Comparison of ENCODE assay signal across 17 cellular contexts in the genomic region with DNA sequence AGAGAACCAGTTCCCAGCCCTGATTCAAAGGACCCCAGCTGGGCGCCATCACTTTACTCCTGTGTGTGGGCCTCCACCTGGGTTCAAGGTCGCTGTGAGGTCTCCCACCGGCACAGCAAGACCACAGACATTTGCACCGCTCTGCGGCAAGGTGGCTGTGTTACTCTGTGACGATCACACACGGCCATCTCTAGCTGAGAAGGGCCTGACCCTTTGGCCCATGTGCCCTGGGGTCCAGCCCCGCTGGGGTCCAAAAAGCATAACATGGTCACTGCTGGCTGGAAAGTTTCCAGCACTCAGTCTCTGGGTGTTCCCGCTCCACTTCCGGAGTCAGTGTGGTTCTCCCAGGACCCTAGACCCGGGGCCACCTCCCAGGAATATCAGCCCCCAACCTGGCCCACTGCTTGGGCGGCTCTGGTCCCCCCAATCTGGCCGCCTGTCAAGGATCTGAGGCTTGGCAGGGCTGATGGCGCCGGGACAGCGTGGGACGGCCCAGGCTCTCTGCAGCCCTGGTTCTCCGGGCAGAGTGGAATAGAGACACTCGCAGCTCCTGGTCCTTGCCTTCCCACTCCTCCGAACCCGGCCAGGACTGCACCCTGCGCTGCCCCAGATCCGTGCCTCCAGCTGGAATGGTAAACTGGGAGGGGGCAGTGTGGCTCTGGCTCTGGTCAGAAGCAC. TPM values are rescaled to one million over a fixed set of nuclear protein-coding genes. Genes with fewer than 3 reads are reported as not detected.
DNase-seq lines count a peak whose midpoint lies in the region; ATAC-seq, FAIRE-seq and TF ChIP-seq lines count a peak whose summit lies in the region.
"Had no signal": no experiment of that assay in that cellular context is flagged by ENCODE, and none has a peak within 500 bp of the region (broad histone marks: within the 10 kb centered on the region; RNA-seq: fewer than 3 reads in every experiment).

No MANE protein-coding gene starts in this region.

- intact Hi-C loops in right cardiac atrium (cut with DNase I) (loop anchor here in 3 of 4 donors (5.0 to 10.0 kb wide), 5 partner anchors 72 to 172 kb away; no protein-coding TSS in a partner anchor), cardiac septum (cut with DNase I) (loop anchor here (2.0 kb wide), 2 partner anchors 81 to 173 kb away; no protein-coding TSS in a partner anchor), endothelial cell of umbilical vein (cut with micrococcal nuclease) (loop anchor here (5.0 to 10.0 kb wide), 2 partner anchors 55 to 113 kb away; no protein-coding TSS in a partner anchor)

- H3K9me1 ChIP-seq in endothelial cell of umbilical vein (replicated peaks; ENCODE audit: control insufficient read depth, extremely low read depth, insufficient read depth, low read length) = no peaks in the 10 kb centered on the region

- H3K9me3 Mint-ChIP-seq in nephron progenitor cell = no peaks in the 10 kb centered on the region
- no peaks in the 10 kb centered on the region for H3K9me3 Mint-ChIP-seq in effector memory CD8-positive, alpha-beta T cell

- H4K20me1 ChIP-seq in endothelial cell of umbilical vein (replicated peaks; ENCODE audit: control insufficient read depth, extremely low read depth, insufficient read depth, low read length) = no peaks in the 10 kb centered on the region

- H3K36me3 ChIP-seq in endothelial cell of umbilical vein (ENCODE audit: control insufficient read depth in 2 of 2, extremely low read depth in 1 of 2, insufficient read depth in 2 of 2, low read length in 2 of 2) = no peaks in the 10 kb centered on the region
- H3K36me3 ChIP-seq in small intestine (ENCODE audit: control insufficient read depth in 2 of 2, insufficient read depth in 2 of 2, low read length in 2 of 2) = no peaks in the 10 kb centered on the region

- TF ChIP-seq POLR2A in endothelial cell of umbilical vein (IDR thresholded peaks at IDR 0.05; ENCODE audit: low read depth, low read length) = no peak

- TF ChIP-seq CTCF in endothelial cell of umbilical vein (IDR thresholded peaks at IDR 0.05; ENCODE audit: extremely low read depth in 1 of 2, insufficient read depth in 1 of 2, low read depth in 1 of 2, low read length in 2 of 2) (no peak), nephron progenitor cell (IDR thresholded peaks at IDR 0.05) (no peak)

- H2AFZ ChIP-seq in endothelial cell of umbilical vein (ENCODE audit: low read depth, low read length) = no peak overlapping the region

- H3K27me3 ChIP-seq in right cardiac atrium (ENCODE audit: control insufficient read depth, insufficient read depth) (no peaks in the 10 kb centered on the region), endothelial cell of umbilical vein (ENCODE audit: control insufficient read depth in 2 of 2, insufficient read depth in 2 of 2, low read length in 2 of 2) (peaks cover 50% of the 10 kb centered on the region in 2 experiments), small intestine (ENCODE audit: control insufficient read depth in 2 of 2, insufficient read depth in 2 of 2, low read length in 2 of 2) (peaks cover 13 to 38% of the 10 kb centered on the region in 2 donors)

- peak; percentile 1 to 6 for ATAC-seq in right cardiac atrium
- ATAC-seq in effector memory CD8-positive, alpha-beta T cell (replicated peaks) = no peak
- ATAC-seq: K562 had no signal

- dilution Hi-C loops in endothelial cell of umbilical vein (cut with MboI; ENCODE audit: extremely low pct_ligation_motif_present, low sequenced_read_pairs) = no loop called here

- DNase-seq in right cardiac atrium (peak in 2 of 3 donors; percentile 72 to 74), cardiac septum (ENCODE audit: low spot score) (no peak), endothelial cell of umbilical vein (ENCODE audit: low read depth, low spot score) (no peak), nephron progenitor cell (no peak), small intestine (no peak), NCI-H187 (lab: John Stamatoyannopoulos, UW) (no peak)
- no peak for DNase-seq in effector memory CD8-positive, alpha-beta T cell
- no peak for DNase-seq in activated CD4-positive, alpha-beta T cell treated with anti-CD3 and anti-CD28 coated beads, Interleukin-2, amount 50 U/mL, for 1 hour
- DNase-seq: C1 segment of cervical spinal cord, DMS 273 treated with DMSO at 0.1 percent for 48 hours, NCI-H1436 treated with DMSO at 0.1 percent for 48 hours, NCI-H2227 treated with DMSO at 0.1 percent for 48 hours, NCI-H526 treated with DMSO at 0.1 percent for 48 hours had no signal

- H3K4me3 Mint-ChIP-seq in nephron progenitor cell = peak overlapping the region; percentile 78
- no peak overlapping the region for H3K4me3 Mint-ChIP-seq in effector memory CD8-positive, alpha-beta T cell

- H3K27ac ChIP-seq in right cardiac atrium (ENCODE audit: low read length) (no peak overlapping the region), endothelial cell of umbilical vein (ENCODE audit: insufficient read depth, low read depth, low read length) (no peak overlapping the region), small intestine (ENCODE audit: low read depth in 1 of 2, low read length in 1 of 2) (no peak overlapping the region)
- H3K27ac ChIP-seq: SK-N-MC had no signal

- H3K27ac Mint-ChIP-seq in nephron progenitor cell = no peak overlapping the region
- H3K27ac Mint-ChIP-seq in effector memory CD8-positive, alpha-beta T cell = no peak overlapping the region

- 27% methylated on average over 23 of the region's 23 CpGs for WGBS in right cardiac atrium
- WGBS in small intestine, 3 donors = 19 to 27% (median 26%) methylated on average over 22 to 23 of the region's 23 CpGs

- H3K4me1 Mint-ChIP-seq in nephron progenitor cell = peaks cover 35% of the 10 kb centered on the region
- H3K4me1 Mint-ChIP-seq in effector memory CD8-positive, alpha-beta T cell (ENCODE audit: low read depth in 2 of 2) = peaks cover 14 to 20% of the 10 kb centered on the region in 2 donors

- H3K4me1 ChIP-seq in right cardiac atrium (ENCODE audit: control insufficient read depth, insufficient read depth, low read length) (no peaks in the 10 kb centered on the region), endothelial cell of umbilical vein (ENCODE audit: control insufficient read depth, extremely low read depth, insufficient read depth, low read length) (no peaks in the 10 kb centered on the region), small intestine (ENCODE audit: control insufficient read depth in 2 of 2, insufficient read depth in 1 of 2, low read depth in 1 of 2, low read length in 1 of 2) (peaks cover 0 to 4% of the 10 kb centered on the region in 2 donors)

- H3K9ac ChIP-seq in endothelial cell of umbilical vein (replicated peaks; ENCODE audit: extremely low read depth, insufficient read depth, low read length) = no peak overlapping the region

- no TSS peak for BruUV-seq in endothelial cell of umbilical vein (replicated peaks; lab: Mats Ljungman, UMichigan)

- FAIRE-seq in endothelial cell of umbilical vein (lab: Jason Lieb, UNC) (no peak), small intestine (lab: Jason Lieb, UNC) (no peak)
- FAIRE-seq: A204.1, HTR-8/SVneo, K562 had no signal

- POLR2A ChIA-PET in endothelial cell of umbilical vein (lab: Charles Lee) = no interaction called here

- H3K27me3 Mint-ChIP-seq in nephron progenitor cell (ENCODE audit: low read depth, poor library complexity) = peaks cover 89% of the 10 kb centered on the region
- peaks cover 56 to 91% of the 10 kb centered on the region in 2 donors for H3K27me3 Mint-ChIP-seq in effector memory CD8-positive, alpha-beta T cell

- no peaks in the 10 kb centered on the region for H3K36me3 Mint-ChIP-seq in nephron progenitor cell (ENCODE audit: low read depth)
- H3K36me3 Mint-ChIP-seq in effector memory CD8-positive, alpha-beta T cell (ENCODE audit: insufficient read depth) = peaks cover 8% of the 10 kb centered on the region

- no peak overlapping the region for H3K4me2 ChIP-seq in endothelial cell of umbilical vein (ENCODE audit: insufficient read depth, low read length)

- H3K4me3 ChIP-seq in right cardiac atrium (ENCODE audit: low read length) = peak overlapping the region; percentile 21
- no peak overlapping the region for H3K4me3 ChIP-seq in endothelial cell of umbilical vein (replicated peaks in 1 of 3; ENCODE audit: insufficient read depth in 1 of 3, low read depth in 1 of 3, low read length in 3 of 3)
- no peak overlapping the region for H3K4me3 ChIP-seq in small intestine (ENCODE audit: low read depth in 1 of 2, low read length in 2 of 2)
- H3K4me3 ChIP-seq: K562, SK-N-MC had no signal

- no peaks in the 10 kb centered on the region for H3K79me2 ChIP-seq in endothelial cell of umbilical vein (ENCODE audit: control insufficient read depth, insufficient read depth, low read length)

- CTCF ChIA-PET in endothelial cell of umbilical vein (lab: Charles Lee) = interaction anchor here (0.6 to 6.1 kb wide), 7 partner anchors 52 to 172 kb away, joined by 3 to 64 read pairs (median 5); no protein-coding TSS in a partner anchor

- H3K9me3 ChIP-seq in right cardiac atrium (ENCODE audit: control insufficient read depth, low read length) = no peaks in the 10 kb centered on the region
- no peaks in the 10 kb centered on the region for H3K9me3 ChIP-seq in endothelial cell of umbilical vein (replicated peaks; ENCODE audit: control insufficient read depth, insufficient read depth, low read length)
- H3K9me3 ChIP-seq in small intestine (ENCODE audit: control insufficient read depth, low read depth) = no peaks in the 10 kb centered on the region

TF ChIP-seq in endothelial cell of umbilical vein, 7 proteins besides CTCF, POLR2A, EP300 and RAD21:
- no peak for TF ChIP-seq MAX (IDR thresholded peaks at IDR 0.05; ENCODE audit: insufficient read depth, insufficient read length)
- TF ChIP-seq POLR2AphosphoS5 (IDR thresholded peaks at IDR 0.05; ENCODE audit: insufficient read depth, low read depth, low read length) = no peak
- peak; percentile 44 for TF ChIP-seq EZH2 (IDR thresholded peaks at IDR 0.05; ENCODE audit: borderline replicate concordance, low read depth, low read length, severe bottlenecking)

RNA-seq across cellular contexts. Expression of gene LMX1B, which starts 3.9 kb away (rescaled TPM):
- 1 to 10 TPM; 1.0 to 3.6 (median 1.8) TPM for total RNA-seq in right cardiac atrium
- 0.81 TPM for polyA plus RNA-seq in right cardiac atrium
- 0.62 TPM for total RNA-seq in cardiac septum
- total RNA-seq in endothelial cell of umbilical vein = not detected in 2 replicates
- not detected in 2 replicates for polyA plus RNA-seq in endothelial cell of umbilical vein
- polyA plus RNA-seq in endothelial cell of umbilical vein (2011; cell fraction: cytosol; rRNA removed) = not detected in 2 replicates
- not detected in 2 replicates for polyA plus RNA-seq in endothelial cell of umbilical vein (2011; cell fraction: nucleus; rRNA removed)
- not detected in 2 replicates for polyA plus RNA-seq in endothelial cell of umbilical vein (2012)
- not detected in 2 replicates for polyA minus RNA-seq in endothelial cell of umbilical vein
- not detected for polyA minus RNA-seq in endothelial cell of umbilical vein (2011; cell fraction: cytosol; rRNA and poly(A)+ RNA removed)
- not detected in 2 replicates for polyA minus RNA-seq in endothelial cell of umbilical vein (2011; cell fraction: nucleus; rRNA and poly(A)+ RNA removed)
- under 1 TPM in 1 of 3 donors, not detected in 2; 0.13 TPM for polyA plus RNA-seq in small intestine
- total RNA-seq: K562 had no signal
- polyA plus RNA-seq: K562 had no signal

Comparison
In these comparisons a context has a peak if more than half of its experiments do, and no peak if none do; other contexts are left out.
1. DNase-seq: peak in right cardiac atrium (2 of 3); none in cardiac septum (single experiment), endothelial cell of umbilical vein (single experiment), nephron progenitor cell (single experiment), effector memory CD8-positive, alpha-beta T cell (0 of 3), small intestine (single experiment), NCI-H187 (0 of 2) and activated CD4-positive, alpha-beta T cell treated with anti-CD3 and anti-CD28 coated beads, Interleukin-2, amount 50 U/mL, for 1 hour (single experiment).